In genomic region chr4:78204176-78204575, GRCh38 we compare ENCODE assay signal across 28 cellular contexts.
"Had no signal": no experiment of that assay in that cellular context is flagged by ENCODE, and none has a peak within 500 bp of the region (broad histone marks: within the 10 kb centered on the region; RNA-seq: fewer than 3 reads in every experiment).

No MANE protein-coding gene starts in this region.

- H3K9me3 Mint-ChIP-seq: naive thymus-derived CD8-positive, alpha-beta T cell; natural killer cell treated with Interleukin-12 subunit alpha and Interleukin-12 subunit beta and Interleukin-15 and Interleukin-18, amount 100 ng/mL, for 72 hours; nephron progenitor cell; neural progenitor cell; stimulated activated effector memory CD8-positive, alpha-beta T cell treated with anti-CD3 and anti-CD28 coated beads, Interleukin-12 subunit alpha, Interleukin-12 subunit beta, amount 100 ng/mL, for 72 hours; stimulated activated naive B cell treated with anti-CD40 and anti-IgM and Interleukin-4, amounts not matched to agents 10 μg/mL and 1 μg/mL and 100 μg/mL, for 72 hours; stimulated activated naive CD8-positive, alpha-beta T cell treated with anti-CD3 and anti-CD28 coated beads, Interleukin-15, Interleukin-2, amounts not matched to agents 100 ng/mL and 50 ng/mL, for 24 hours; type B pancreatic cell had no signal

- H3K4me1 Mint-ChIP-seq: naive thymus-derived CD8-positive, alpha-beta T cell; stimulated activated effector memory CD8-positive, alpha-beta T cell treated with anti-CD3 and anti-CD28 coated beads, Interleukin-12 subunit alpha, Interleukin-12 subunit beta, amount 100 ng/mL, for 72 hours; stimulated activated naive B cell treated with anti-CD40 and anti-IgM and Interleukin-4, amounts not matched to agents 10 μg/mL and 1 μg/mL and 100 μg/mL, for 72 hours had no signal

- H3K27me3 Mint-ChIP-seq: progenitor cell of endocrine pancreas, type B pancreatic cell had no signal

- H3K27ac Mint-ChIP-seq: naive thymus-derived CD8-positive, alpha-beta T cell; natural killer cell treated with Interleukin-12 subunit alpha and Interleukin-12 subunit beta and Interleukin-15 and Interleukin-18, amount 100 ng/mL, for 72 hours; stimulated activated effector memory CD8-positive, alpha-beta T cell treated with anti-CD3 and anti-CD28 coated beads, Interleukin-12 subunit alpha, Interleukin-12 subunit beta, amount 100 ng/mL, for 72 hours; stimulated activated naive B cell treated with anti-CD40 and anti-IgM and Interleukin-4, amounts not matched to agents 10 μg/mL and 1 μg/mL and 100 μg/mL, for 72 hours; stimulated activated naive CD8-positive, alpha-beta T cell treated with anti-CD3 and anti-CD28 coated beads, Interleukin-15, Interleukin-2, amounts not matched to agents 100 ng/mL and 50 ng/mL, for 24 hours; type B pancreatic cell had no signal

- H3K36me3 Mint-ChIP-seq: naive thymus-derived CD8-positive, alpha-beta T cell; natural killer cell treated with Interleukin-12 subunit alpha and Interleukin-12 subunit beta and Interleukin-15 and Interleukin-18, amount 100 ng/mL, for 72 hours; neural progenitor cell; stimulated activated effector memory CD8-positive, alpha-beta T cell treated with anti-CD3 and anti-CD28 coated beads, Interleukin-12 subunit alpha, Interleukin-12 subunit beta, amount 100 ng/mL, for 72 hours; stimulated activated naive B cell treated with anti-CD40 and anti-IgM and Interleukin-4, amounts not matched to agents 10 μg/mL and 1 μg/mL and 100 μg/mL, for 72 hours; type B pancreatic cell had no signal

- ATAC-seq: naive thymus-derived CD8-positive, alpha-beta T cell; natural killer cell treated with Interleukin-12 subunit alpha and Interleukin-12 subunit beta and Interleukin-15 and Interleukin-18, amount 100 ng/mL, for 72 hours; psoas muscle; right cardiac atrium; right lobe of liver; stimulated activated effector memory CD8-positive, alpha-beta T cell treated with anti-CD3 and anti-CD28 coated beads, Interleukin-12 subunit alpha, Interleukin-12 subunit beta, amount 100 ng/mL, for 72 hours; stimulated activated naive B cell treated with anti-CD40 and anti-IgM and Interleukin-4, amounts not matched to agents 10 μg/mL and 1 μg/mL and 100 μg/mL, for 72 hours; upper lobe of right lung had no signal

- DNase-seq: naive thymus-derived CD8-positive, alpha-beta T cell; nephron progenitor cell; occipital lobe; ovary; posterior cingulate gyrus; psoas muscle; right cardiac atrium; right lobe of liver; sigmoid colon; small intestine; stimulated activated CD4-positive, alpha-beta T cell treated with anti-CD3 and anti-CD28 coated beads, Interleukin-15, amount 100 ng/mL, for 24 hours; stimulated activated CD4-positive, alpha-beta T cell treated with anti-CD3 and anti-CD28 coated beads, Interleukin-2, amount 100 ng/mL, for 24 hours; stimulated activated CD4-positive, alpha-beta T cell treated with anti-CD3 and anti-CD28 coated beads, Interleukin-2, amount 100 ng/mL, for 48 hours; stimulated activated CD4-positive, alpha-beta T cell treated with anti-CD3 and anti-CD28 coated beads, Interleukin-4, amount 100 ng/mL, for 24 hours; stimulated activated naive B cell treated with anti-CD40 and anti-IgM and Interleukin-4, amounts not matched to agents 10 μg/mL and 1 μg/mL and 100 μg/mL, for 72 hours; stimulated activated naive CD4-positive, alpha-beta T cell treated with Interleukin-2 at 50 U/mL for 16 hours; substantia nigra; testis; tibial artery; transverse colon; upper lobe of right lung; uterus had no signal

- H3K4me3 Mint-ChIP-seq: naive thymus-derived CD8-positive, alpha-beta T cell; natural killer cell treated with Interleukin-12 subunit alpha and Interleukin-12 subunit beta and Interleukin-15 and Interleukin-18, amount 100 ng/mL, for 72 hours; nephron progenitor cell; stimulated activated effector memory CD8-positive, alpha-beta T cell treated with anti-CD3 and anti-CD28 coated beads, Interleukin-12 subunit alpha, Interleukin-12 subunit beta, amount 100 ng/mL, for 72 hours; stimulated activated naive B cell treated with anti-CD40 and anti-IgM and Interleukin-4, amounts not matched to agents 10 μg/mL and 1 μg/mL and 100 μg/mL, for 72 hours; stimulated activated naive CD8-positive, alpha-beta T cell treated with anti-CD3 and anti-CD28 coated beads, Interleukin-15, Interleukin-2, amounts not matched to agents 100 ng/mL and 50 ng/mL, for 24 hours; type B pancreatic cell had no signal
